ENCODE assay signal across 1 cellular context in genomic region chr10:84160663-84161362, GRCh38.
TF ChIP-seq lines count a peak whose summit lies in the region.

No MANE protein-coding gene starts in this region.

TF ChIP-seq in HepG2, 621 proteins besides CTCF, POLR2A, EP300 and RAD21:
- no peak for TF ChIP-seq RBM39 (IDR thresholded peaks at IDR 0.05; ENCODE audit: low read depth, low read length, poor library complexity, severe bottlenecking)
- TF ChIP-seq ZNF616 (CRISPR knock-in tag; IDR thresholded peaks at IDR 0.05; ENCODE audit: low read depth): no peak
- TF ChIP-seq REST (IDR thresholded peaks at IDR 0.05; ENCODE audit: borderline replicate concordance in 1 of 2, low read depth in 1 of 2, low read length in 2 of 2): no peak
- no peak for TF ChIP-seq FOXA1 (IDR thresholded peaks at IDR 0.05)
- TF ChIP-seq FOXA1 (CRISPR knock-in tag; IDR thresholded peaks at IDR 0.05): no peak
- TF ChIP-seq TFAP4 (IDR thresholded peaks at IDR 0.05; ENCODE audit: borderline replicate concordance, low read depth): peak; percentile 26; the same call in 1 of the 2 replicates
- TF ChIP-seq E2F2 (CRISPR knock-in tag; IDR thresholded peaks at IDR 0.05; ENCODE audit: borderline replicate concordance): no peak
